In genomic region chr9:131690462-131690861, GRCh38 we compare ENCODE assay signal across 23 cellular contexts. TPM values are rescaled to one million over a fixed set of nuclear protein-coding genes. Genes with fewer than 3 reads are reported as not detected.
A peak's percentile ranks its signal among the peaks of the same experiment; 100 is the strongest.
DNase-seq lines count a peak whose midpoint lies in the region; ATAC-seq and TF ChIP-seq lines count a peak whose summit lies in the region.
"Had no signal": no experiment of that assay in that cellular context is flagged by ENCODE, and none has a peak within 500 bp of the region (broad histone marks: within the 10 kb centered on the region; RNA-seq: fewer than 3 reads in every experiment).

No MANE protein-coding gene starts in this region.

- no peak overlapping the region for H3K27ac Mint-ChIP-seq in activated CD8-positive, alpha-beta T cell treated with anti-CD3 and anti-CD28 coated beads, Interleukin-2, amount 10 ng/mL, durations not matched to agents 7 days and 5 days
- no peak overlapping the region for H3K27ac Mint-ChIP-seq in activated CD8-positive, alpha-beta T cell treated with anti-CD3 and anti-CD28 coated beads for 36 hours
- peak overlapping the region; percentile 70 for H3K27ac Mint-ChIP-seq in CD4-positive, alpha-beta T cell
- H3K27ac Mint-ChIP-seq in activated B cell treated with CpG ODN at 0.5 μM for 24 hours (peak overlapping the region; percentile 41), natural killer cell (peak overlapping the region; percentile 84 to 87), Caco-2 (ENCODE audit: unreplicated experiment) (no peak overlapping the region)
- H3K27ac Mint-ChIP-seq: mesothelial cell of epicardium, type B pancreatic cell had no signal

- no peak for TF ChIP-seq CTCF in activated CD8-positive, alpha-beta T cell treated with anti-CD3 and anti-CD28 coated beads for 36 hours (IDR thresholded peaks at IDR 0.05)
- no peak for TF ChIP-seq CTCF in CD4-positive, alpha-beta T cell (IDR thresholded peaks at IDR 0.05)
- TF ChIP-seq CTCF in activated B cell treated with CpG ODN at 0.5 μM for 24 hours (IDR thresholded peaks at IDR 0.05) = no peak
- no peak for TF ChIP-seq CTCF in natural killer cell (IDR thresholded peaks at IDR 0.05)
- TF ChIP-seq CTCF in Caco-2 (IDR thresholded peaks at IDR 0.05; ENCODE audit: insufficient read depth in 1 of 2, low read depth in 1 of 2, low read length in 1 of 2, severe bottlenecking in 1 of 2, unreplicated experiment in 1 of 2) = no peak

- H3K4me1 Mint-ChIP-seq in activated CD8-positive, alpha-beta T cell treated with anti-CD3 and anti-CD28 coated beads, Interleukin-2, amount 10 ng/mL, durations not matched to agents 7 days and 5 days (ENCODE audit: low read depth) = peaks cover 71% of the 10 kb centered on the region
- peaks cover 79% of the 10 kb centered on the region for H3K4me1 Mint-ChIP-seq in activated CD8-positive, alpha-beta T cell treated with anti-CD3 and anti-CD28 coated beads for 36 hours (ENCODE audit: low read depth)
- H3K4me1 Mint-ChIP-seq in CD4-positive, alpha-beta T cell (ENCODE audit: low read depth) = peaks cover 87% of the 10 kb centered on the region
- H3K4me1 Mint-ChIP-seq in activated B cell treated with CpG ODN at 0.5 μM for 24 hours (peaks cover 93% of the 10 kb centered on the region), natural killer cell (peaks cover 86 to 88% of the 10 kb centered on the region in 2 donors), Caco-2 (ENCODE audit: low read depth, unreplicated experiment) (peaks cover 33% of the 10 kb centered on the region)

- DNase-seq in activated CD8-positive, alpha-beta T cell treated with anti-CD3 and anti-CD28 coated beads, Interleukin-2, amount 10 ng/mL, durations not matched to agents 7 days and 5 days = no peak
- DNase-seq in activated CD8-positive, alpha-beta T cell treated with anti-CD3 and anti-CD28 coated beads for 36 hours = no peak
- DNase-seq in CD4-positive, alpha-beta T cell = no peak
- DNase-seq in activated B cell treated with CpG ODN at 0.5 μM for 24 hours (no peak), natural killer cell (no peak), activated gamma-delta T cell treated with Interleukin-2 at 50 U/mL for 16 hours (no peak), Caco-2 (no peak)
- DNase-seq: activated CD4-positive, alpha-beta T cell treated with anti-CD3 and anti-CD28 coated beads for 48 hours; activated CD8-positive, alpha-beta memory T cell treated with anti-CD3 and anti-CD28 coated beads, Interleukin-2, amount 50 U/mL, for 4 hours; activated effector memory CD4-positive, alpha-beta T cell treated with anti-CD3 and anti-CD28 coated beads, Interleukin-2, amount 50 U/mL, for 16 hours; Calu3; cerebellar nuclear complex; islet precursor cell; KBM-7; MG63; naive thymus-derived CD4-positive, alpha-beta T cell; NCI-H1417; NCI-H748 treated with DMSO at 0.1 percent for 48 hours had no signal

- no peak overlapping the region for H3K4me3 ChIP-seq in Caco-2 (ENCODE audit: low read depth, low read length)
- H3K4me3 ChIP-seq: MG63 had no signal

- H3K36me3 Mint-ChIP-seq in activated CD8-positive, alpha-beta T cell treated with anti-CD3 and anti-CD28 coated beads, Interleukin-2, amount 10 ng/mL, durations not matched to agents 7 days and 5 days (ENCODE audit: low read depth) = peaks cover 16% of the 10 kb centered on the region
- peaks cover 8% of the 10 kb centered on the region for H3K36me3 Mint-ChIP-seq in activated CD8-positive, alpha-beta T cell treated with anti-CD3 and anti-CD28 coated beads for 36 hours (ENCODE audit: low read depth)
- H3K36me3 Mint-ChIP-seq in CD4-positive, alpha-beta T cell (ENCODE audit: low read depth) = no peaks in the 10 kb centered on the region
- H3K36me3 Mint-ChIP-seq in activated B cell treated with CpG ODN at 0.5 μM for 24 hours (ENCODE audit: low read depth) = peaks cover 21% of the 10 kb centered on the region
- no peaks in the 10 kb centered on the region for H3K36me3 Mint-ChIP-seq in natural killer cell
- H3K36me3 Mint-ChIP-seq in Caco-2 (ENCODE audit: insufficient read depth, unreplicated experiment) = peaks cover 6% of the 10 kb centered on the region
- H3K36me3 Mint-ChIP-seq: mesothelial cell of epicardium had no signal

- peaks cover 37% of the 10 kb centered on the region for H3K4me1 ChIP-seq in Caco-2

- CTCF ChIA-PET in activated CD8-positive, alpha-beta T cell treated with anti-CD3 and anti-CD28 coated beads, Interleukin-2, amount 10 ng/mL, durations not matched to agents 7 days and 5 days (lab: Charles Lee) = interaction anchor here (0.6 to 1.0 kb wide), 2 partner anchors 21 to 53 kb away, joined by 3 to 4 read pairs; no protein-coding TSS in a partner anchor
- CTCF ChIA-PET in activated CD8-positive, alpha-beta T cell treated with anti-CD3 and anti-CD28 coated beads for 36 hours (lab: Charles Lee) = no interaction called here
- CTCF ChIA-PET in CD4-positive, alpha-beta T cell (lab: Charles Lee) = interaction anchor here (2.1 kb wide), 1 partner anchor 19 kb away, joined by 5 read pairs; no protein-coding TSS in a partner anchor
- CTCF ChIA-PET in activated B cell treated with CpG ODN at 0.5 μM for 24 hours (lab: Charles Lee) = no interaction called here
- CTCF ChIA-PET in Caco-2 (lab: Charles Lee) = no interaction called here

- intact Hi-C loops in activated CD8-positive, alpha-beta T cell treated with anti-CD3 and anti-CD28 coated beads for 36 hours (cut with micrococcal nuclease) = loop anchor here (5.0 kb wide), 1 partner anchor 37 kb away; no protein-coding TSS in a partner anchor
- intact Hi-C loops in CD4-positive, alpha-beta T cell (cut with DNase I, micrococcal nuclease) = no loop called here
- intact Hi-C loops in activated B cell treated with CpG ODN at 0.5 μM for 24 hours (cut with micrococcal nuclease) (loop anchor here (2.0 kb wide), 1 partner anchor 14 kb away; no protein-coding TSS in a partner anchor), natural killer cell (cut with micrococcal nuclease) (no loop called here), Caco-2 (cut with micrococcal nuclease; ENCODE audit: unreplicated experiment) (loop anchor here (5.0 kb wide), 1 partner anchor 47 kb away; no protein-coding TSS in a partner anchor)

- H3K4me3 Mint-ChIP-seq in activated CD8-positive, alpha-beta T cell treated with anti-CD3 and anti-CD28 coated beads, Interleukin-2, amount 10 ng/mL, durations not matched to agents 7 days and 5 days = no peak overlapping the region
- no peak overlapping the region for H3K4me3 Mint-ChIP-seq in activated CD8-positive, alpha-beta T cell treated with anti-CD3 and anti-CD28 coated beads for 36 hours
- H3K4me3 Mint-ChIP-seq in CD4-positive, alpha-beta T cell = no peak overlapping the region
- no peak overlapping the region for H3K4me3 Mint-ChIP-seq in activated B cell treated with CpG ODN at 0.5 μM for 24 hours
- peak overlapping the region; percentile 70 for H3K4me3 Mint-ChIP-seq in natural killer cell
- no peak overlapping the region for H3K4me3 Mint-ChIP-seq in Caco-2 (ENCODE audit: unreplicated experiment)
- H3K4me3 Mint-ChIP-seq: mesothelial cell of epicardium, type B pancreatic cell had no signal

- no peaks in the 10 kb centered on the region for H3K36me3 ChIP-seq in Caco-2 (ENCODE audit: control insufficient read depth, insufficient read depth, low read length)
- H3K36me3 ChIP-seq: MG63 had no signal

- POLR2A ChIA-PET in activated CD8-positive, alpha-beta T cell treated with anti-CD3 and anti-CD28 coated beads, Interleukin-2, amount 10 ng/mL, durations not matched to agents 7 days and 5 days (lab: Charles Lee) = interaction anchor here (1.0 kb wide), 1 partner anchor 20 kb away, joined by 4 read pairs; no protein-coding TSS in a partner anchor
- POLR2A ChIA-PET in activated CD8-positive, alpha-beta T cell treated with anti-CD3 and anti-CD28 coated beads for 36 hours (lab: Charles Lee) = interaction anchor here (0.6 to 2.5 kb wide), 5 partner anchors 9 to 34 kb away, joined by 3 to 7 read pairs (median 3); no protein-coding TSS in a partner anchor
- POLR2A ChIA-PET in CD4-positive, alpha-beta T cell (lab: Charles Lee) = interaction anchor here (2.8 kb wide), 1 partner anchor 12 kb away, joined by 19 read pairs; no protein-coding TSS in a partner anchor
- POLR2A ChIA-PET in activated B cell treated with CpG ODN at 0.5 μM for 24 hours (lab: Charles Lee) = interaction anchor here (0.6 to 1.4 kb wide), 2 partner anchors 12 to 31 kb away, joined by 3 to 5 read pairs; no protein-coding TSS in a partner anchor
- POLR2A ChIA-PET in Caco-2 (lab: Charles Lee) = no interaction called here

- H3K27ac ChIP-seq in CD4-positive, alpha-beta T cell (ENCODE audit: low read depth, low read length) = no peak overlapping the region
- H3K27ac ChIP-seq: RWPE1 had no signal

- peak; percentile 38 for ATAC-seq in activated CD8-positive, alpha-beta T cell treated with anti-CD3 and anti-CD28 coated beads, Interleukin-2, amount 10 ng/mL, durations not matched to agents 7 days and 5 days
- no peak for ATAC-seq in activated CD8-positive, alpha-beta T cell treated with anti-CD3 and anti-CD28 coated beads for 36 hours
- no peak for ATAC-seq in CD4-positive, alpha-beta T cell (ENCODE audit: poor library complexity)
- ATAC-seq in activated B cell treated with CpG ODN at 0.5 μM for 24 hours (ENCODE audit: low read depth) = no peak
- peak in 1 of 3 donors; percentile 28 for ATAC-seq in natural killer cell
- no peak for ATAC-seq in HG03097 (IDR thresholded peaks at IDR 0.05; ENCODE audit: low FRiP score, unreplicated experiment)
- ATAC-seq: HCT116 had no signal

- no peaks in the 10 kb centered on the region for H3K9me3 Mint-ChIP-seq in activated CD8-positive, alpha-beta T cell treated with anti-CD3 and anti-CD28 coated beads, Interleukin-2, amount 10 ng/mL, durations not matched to agents 7 days and 5 days (ENCODE audit: insufficient read depth)
- H3K9me3 Mint-ChIP-seq in activated CD8-positive, alpha-beta T cell treated with anti-CD3 and anti-CD28 coated beads for 36 hours = no peaks in the 10 kb centered on the region
- H3K9me3 Mint-ChIP-seq in CD4-positive, alpha-beta T cell = no peaks in the 10 kb centered on the region
- H3K9me3 Mint-ChIP-seq in activated B cell treated with CpG ODN at 0.5 μM for 24 hours = no peaks in the 10 kb centered on the region
- H3K9me3 Mint-ChIP-seq in natural killer cell = no peaks in the 10 kb centered on the region
- H3K9me3 Mint-ChIP-seq in Caco-2 (ENCODE audit: unreplicated experiment) = no peaks in the 10 kb centered on the region
- H3K9me3 Mint-ChIP-seq: mesothelial cell of epicardium; naive thymus-derived CD4-positive, alpha-beta T cell had no signal

- no peaks in the 10 kb centered on the region for H3K27me3 Mint-ChIP-seq in activated CD8-positive, alpha-beta T cell treated with anti-CD3 and anti-CD28 coated beads, Interleukin-2, amount 10 ng/mL, durations not matched to agents 7 days and 5 days (ENCODE audit: low read depth)
- H3K27me3 Mint-ChIP-seq in activated CD8-positive, alpha-beta T cell treated with anti-CD3 and anti-CD28 coated beads for 36 hours = no peaks in the 10 kb centered on the region
- H3K27me3 Mint-ChIP-seq in CD4-positive, alpha-beta T cell = no peaks in the 10 kb centered on the region
- H3K27me3 Mint-ChIP-seq in activated B cell treated with CpG ODN at 0.5 μM for 24 hours (no peaks in the 10 kb centered on the region), natural killer cell (ENCODE audit: low read depth in 2 of 2) (no peaks in the 10 kb centered on the region), Caco-2 (ENCODE audit: insufficient read depth, unreplicated experiment) (no peaks in the 10 kb centered on the region)
- H3K27me3 Mint-ChIP-seq: naive thymus-derived CD4-positive, alpha-beta T cell; type B pancreatic cell had no signal

- BruUV-seq in Caco-2 (replicated peaks; lab: Mats Ljungman, UMichigan) = no TSS peak

- H3K9me3 ChIP-seq in CD4-positive, alpha-beta T cell (ENCODE audit: control insufficient read depth, low read length) = no peaks in the 10 kb centered on the region
- H3K9me3 ChIP-seq in Caco-2 = no peaks in the 10 kb centered on the region
- H3K9me3 ChIP-seq: MG63 had no signal

- H3K27me3 ChIP-seq in CD4-positive, alpha-beta T cell (ENCODE audit: control insufficient read depth, insufficient read depth, low read length) = no peaks in the 10 kb centered on the region
- H3K27me3 ChIP-seq in Caco-2 (replicated peaks; ENCODE audit: control insufficient read depth, insufficient read depth, low read length) = no peaks in the 10 kb centered on the region
- H3K27me3 ChIP-seq: MG63 had no signal

RNA-seq across cellular contexts. Expression of gene RAPGEF1, which starts 49.4 kb away (rescaled TPM):
- total RNA-seq in activated CD8-positive, alpha-beta T cell treated with anti-CD3 and anti-CD28 coated beads, Interleukin-2, amount 10 ng/mL, durations not matched to agents 7 days and 5 days = 100 to 1,000 TPM; 128 TPM
- 10 to 100 TPM; 84.5 to 85.2 TPM for total RNA-seq in activated CD8-positive, alpha-beta T cell treated with anti-CD3 and anti-CD28 coated beads for 36 hours
- total RNA-seq in CD4-positive, alpha-beta T cell = 100 to 1,000 TPM; 130 to 134 TPM
- total RNA-seq in activated B cell treated with CpG ODN at 0.5 μM for 24 hours = 278 and 318 TPM in 2 replicates
- total RNA-seq in natural killer cell = 100 to 1,000 TPM; 210 to 224 (median 222) TPM
- total RNA-seq in Caco-2 (2022) = 71.5 and 75.4 TPM in 2 replicates

Comparison
In these comparisons a context has a peak if more than half of its experiments do, and no peak if none do; other contexts are left out.
1. CTCF ChIA-PET loops: an anchor here in activated CD8-positive, alpha-beta T cell treated with anti-CD3 and anti-CD28 coated beads, Interleukin-2, amount 10 ng/mL, durations not matched to agents 7 days and 5 days (0.6 to 1.0 kb wide) and CD4-positive, alpha-beta T cell (2.1 kb wide); none called in activated CD8-positive, alpha-beta T cell treated with anti-CD3 and anti-CD28 coated beads for 36 hours, activated B cell treated with CpG ODN at 0.5 μM for 24 hours and Caco-2.
2. H3K27ac Mint-ChIP-seq: peak in CD4-positive, alpha-beta T cell (single experiment), activated B cell treated with CpG ODN at 0.5 μM for 24 hours (single experiment) and natural killer cell (2 of 2); none in activated CD8-positive, alpha-beta T cell treated with anti-CD3 and anti-CD28 coated beads, Interleukin-2, amount 10 ng/mL, durations not matched to agents 7 days and 5 days (single experiment), activated CD8-positive, alpha-beta T cell treated with anti-CD3 and anti-CD28 coated beads for 36 hours (single experiment) and Caco-2 (single experiment).
3. intact Hi-C loops: an anchor here in activated CD8-positive, alpha-beta T cell treated with anti-CD3 and anti-CD28 coated beads for 36 hours (5.0 kb wide), activated B cell treated with CpG ODN at 0.5 μM for 24 hours (2.0 kb wide) and Caco-2 (5.0 kb wide); none called in CD4-positive, alpha-beta T cell and natural killer cell.